ENCODE assay signal across 1 cellular context in genomic region chr1:241635556-241636179, GRCh38.
TF ChIP-seq lines count a peak whose summit lies in the region.

No MANE protein-coding gene starts in this region.

TF ChIP-seq in IMR-90, 13 proteins besides CTCF, POLR2A, EP300 and RAD21:
- TF ChIP-seq BHLHE40 (IDR thresholded peaks at IDR 0.05; ENCODE audit: low read depth, low read length) (no peak), USF2 (IDR thresholded peaks at IDR 0.05; ENCODE audit: low read depth, low read length) (no peak), RFX5 (IDR thresholded peaks at IDR 0.05; ENCODE audit: low read depth, low read length) (no peak), MAZ (IDR thresholded peaks at IDR 0.05; ENCODE audit: borderline replicate concordance, low read depth, low read length) (no peak), FOS (IDR thresholded peaks at IDR 0.05; ENCODE audit: low read depth, low read length) (no peak), ELK1 (IDR thresholded peaks at IDR 0.05; ENCODE audit: borderline replicate concordance, low read depth, low read length) (no peak), NFE2L2 (IDR thresholded peaks at IDR 0.05; ENCODE audit: low read depth, low read length) (no peak), RCOR1 (IDR thresholded peaks at IDR 0.05; ENCODE audit: insufficient replicate concordance, low read length) (no peak), CEBPB (IDR thresholded peaks at IDR 0.05; ENCODE audit: low read depth, low read length) (no peak), MXI1 (IDR thresholded peaks at IDR 0.05; ENCODE audit: borderline replicate concordance, low read depth, low read length) (no peak), CHD1 (IDR thresholded peaks at IDR 0.05; ENCODE audit: low read depth, low read length) (no peak), MAFK (IDR thresholded peaks at IDR 0.05; ENCODE audit: low read depth, low read length) (no peak), SMC3 (IDR thresholded peaks at IDR 0.05; ENCODE audit: low read depth, low read length) (no peak)
